Comparison of ENCODE assay signal across 9 cellular contexts in the genomic region with DNA sequence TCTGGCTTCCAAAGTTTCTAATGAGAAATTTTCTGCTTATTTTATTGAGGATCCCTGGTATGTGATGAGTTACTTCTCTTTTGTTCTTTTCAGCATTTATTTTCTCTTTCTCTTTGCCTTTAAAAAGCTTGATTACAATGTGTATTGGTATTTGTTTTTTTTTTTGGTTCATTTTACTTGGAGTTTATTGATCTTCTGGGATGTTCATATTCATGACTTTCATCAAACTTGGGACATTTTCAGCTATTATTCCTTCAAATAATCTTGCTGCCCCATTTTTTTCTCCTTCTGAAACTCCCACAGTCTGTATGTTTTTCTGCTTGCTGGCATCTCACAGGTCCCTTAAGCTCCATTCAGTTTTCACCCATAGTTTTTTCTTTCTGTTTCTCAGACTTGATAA.
"Had no signal": no experiment of that assay in that cellular context is flagged by ENCODE, and none has a peak within 500 bp of the region (broad histone marks: within the 10 kb centered on the region; RNA-seq: fewer than 3 reads in every experiment).

No MANE protein-coding gene starts in this region.

- H3K27ac ChIP-seq: GM23248 had no signal

- H3K9me3 Mint-ChIP-seq: GM23338, H9, HFFc6 had no signal

- H3K4me2 ChIP-seq: GM23338 had no signal

- H3K4me3 Mint-ChIP-seq: GM23338, H9, HFFc6 had no signal

- H3K4me3 ChIP-seq: GM23248, GM23338, HAP-1 had no signal

- ATAC-seq: GM23338, HCT116 had no signal

- DNase-seq: GM23248, GOT3, H7, H9, HCEC 1CT, HFFc6 had no signal

- H3K9me3 ChIP-seq: HAP-1 had no signal

- H3K27ac Mint-ChIP-seq: GM23338, H9, HFFc6 had no signal

- H3K36me3 ChIP-seq: HAP-1 had no signal

- H3K4me1 ChIP-seq: HAP-1 had no signal

- H2AFZ ChIP-seq: GM23248, GM23338 had no signal

- H3K9ac ChIP-seq: GM23248 had no signal
